ENCODE assay signal across 8 cellular contexts in genomic region chr6:6547111-6547879, GRCh38. TPM values are rescaled to one million over a fixed set of nuclear protein-coding genes. Genes with fewer than 3 reads are reported as not detected.
DNase-seq lines count a peak whose midpoint lies in the region; ATAC-seq and TF ChIP-seq lines count a peak whose summit lies in the region.

No MANE protein-coding gene starts in this region.

- peaks cover 35 to 78% (median 50%) of the 10 kb centered on the region in 5 donors for H3K27me3 Mint-ChIP-seq in naive thymus-derived CD4-positive, alpha-beta T cell
- peaks cover 32% of the 10 kb centered on the region for H3K27me3 Mint-ChIP-seq in stimulated activated memory B cell treated with anti-CD40 and anti-IgM and Interleukin-4, amounts not matched to agents 10 μg/mL and 1 μg/mL and 100 μg/mL, for 72 hours

- peak; percentile 78 for ATAC-seq in GM21360 (IDR thresholded peaks at IDR 0.05; ENCODE audit: unreplicated experiment)
- ATAC-seq in naive thymus-derived CD4-positive, alpha-beta T cell = peak; percentile 95
- ATAC-seq in stimulated activated memory B cell treated with anti-CD40 and anti-IgM and Interleukin-4, amounts not matched to agents 10 μg/mL and 1 μg/mL and 100 μg/mL, for 72 hours = peak; percentile 96

- intact Hi-C loops in naive thymus-derived CD4-positive, alpha-beta T cell (cut with micrococcal nuclease) = loop anchor here (1.0 to 10.0 kb wide), 12 partner anchors 232 to 1404 kb away; partner anchors contain the start of gene NRN1 (in 1 of the 2)

- no peak overlapping the region for H3K27ac ChIP-seq in naive thymus-derived CD4-positive, alpha-beta T cell (ENCODE audit: low read depth, low read length)

- CTCF ChIA-PET in naive thymus-derived CD4-positive, alpha-beta T cell (lab: Charles Lee) = interaction anchor here (0.6 to 3.1 kb wide), 18 partner anchors 8 to 1406 kb away, joined by 3 to 26 read pairs (median 5); no protein-coding TSS in a partner anchor

- peak; percentile 94 for DNase-seq in DMS 273 (lab: John Stamatoyannopoulos, UW; ENCODE audit: unreplicated experiment)
- peak; percentile 78 for DNase-seq in HT-29 (ENCODE audit: low spot score)
- DNase-seq in OCI-M1 (lab: John Stamatoyannopoulos, UW) = peak; percentile 94
- peak; percentile 87 to 90 for DNase-seq in activated T-cell treated with anti-CD3 and anti-CD28 coated beads, Interleukin-2, amount 50 U/mL, for 48 hours
- peak; percentile 81 for DNase-seq in fibroblast of mammary gland (ENCODE audit: low read depth)
- DNase-seq in naive thymus-derived CD4-positive, alpha-beta T cell = peak; percentile 62 to 88 (median 77)

- no peaks in the 10 kb centered on the region for H3K9me3 ChIP-seq in naive thymus-derived CD4-positive, alpha-beta T cell (ENCODE audit: control insufficient read depth in 2 of 3, low read length in 3 of 3)

- peaks cover 0 to 5% (median 3%) of the 10 kb centered on the region in 5 donors for H3K36me3 Mint-ChIP-seq in naive thymus-derived CD4-positive, alpha-beta T cell
- H3K36me3 Mint-ChIP-seq in stimulated activated memory B cell treated with anti-CD40 and anti-IgM and Interleukin-4, amounts not matched to agents 10 μg/mL and 1 μg/mL and 100 μg/mL, for 72 hours = peaks cover 7% of the 10 kb centered on the region

- POLR2A ChIA-PET in naive thymus-derived CD4-positive, alpha-beta T cell (lab: Charles Lee) = interaction anchor here (0.6 kb wide), 2 partner anchors 10 to 113 kb away, joined by 3 read pairs; no protein-coding TSS in a partner anchor

- peak; percentile 90 for TF ChIP-seq CTCF in fibroblast of mammary gland (conservative IDR thresholded peaks at IDR 0.05; ENCODE audit: control insufficient read depth, insufficient read depth, low read depth, low read length)

- peak overlapping the region in 2 of 9 donors; percentile 17 to 33 for H3K27ac Mint-ChIP-seq in naive thymus-derived CD4-positive, alpha-beta T cell
- no peak overlapping the region for H3K27ac Mint-ChIP-seq in stimulated activated memory B cell treated with anti-CD40 and anti-IgM and Interleukin-4, amounts not matched to agents 10 μg/mL and 1 μg/mL and 100 μg/mL, for 72 hours

- peaks cover 0 to 13% of the 10 kb centered on the region in 2 donors for H3K4me1 ChIP-seq in naive thymus-derived CD4-positive, alpha-beta T cell (ENCODE audit: control insufficient read depth in 2 of 2, insufficient read depth in 2 of 2, low read length in 2 of 2)

- no peaks in the 10 kb centered on the region for H3K36me3 ChIP-seq in naive thymus-derived CD4-positive, alpha-beta T cell (ENCODE audit: control insufficient read depth in 2 of 3, insufficient read depth in 3 of 3, low read length in 3 of 3)

- peaks cover 0 to 4% (median 0%) of the 10 kb centered on the region in 11 donors for H3K9me3 Mint-ChIP-seq in naive thymus-derived CD4-positive, alpha-beta T cell
- H3K9me3 Mint-ChIP-seq in stimulated activated memory B cell treated with anti-CD40 and anti-IgM and Interleukin-4, amounts not matched to agents 10 μg/mL and 1 μg/mL and 100 μg/mL, for 72 hours = peaks cover 4% of the 10 kb centered on the region

- peak overlapping the region; percentile 75 to 88 (median 81) for H3K4me3 Mint-ChIP-seq in naive thymus-derived CD4-positive, alpha-beta T cell
- peak overlapping the region; percentile 78 for H3K4me3 Mint-ChIP-seq in stimulated activated memory B cell treated with anti-CD40 and anti-IgM and Interleukin-4, amounts not matched to agents 10 μg/mL and 1 μg/mL and 100 μg/mL, for 72 hours

- peak overlapping the region; percentile 20 for H3K4me3 ChIP-seq in fibroblast of mammary gland (ENCODE audit: control insufficient read depth, low read depth, low read length)
- H3K4me3 ChIP-seq in naive thymus-derived CD4-positive, alpha-beta T cell (ENCODE audit: low read length) = peak overlapping the region; percentile 59

- peaks cover 0 to 9% (median 4%) of the 10 kb centered on the region in 7 donors for H3K4me1 Mint-ChIP-seq in naive thymus-derived CD4-positive, alpha-beta T cell
- peaks cover 21% of the 10 kb centered on the region for H3K4me1 Mint-ChIP-seq in stimulated activated memory B cell treated with anti-CD40 and anti-IgM and Interleukin-4, amounts not matched to agents 10 μg/mL and 1 μg/mL and 100 μg/mL, for 72 hours

- peaks cover 0 to 16% of the 10 kb centered on the region in 2 donors for H3K27me3 ChIP-seq in naive thymus-derived CD4-positive, alpha-beta T cell (ENCODE audit: control insufficient read depth in 2 of 2, insufficient read depth in 2 of 2, low read length in 2 of 2)

RNA-seq across cellular contexts. Expression of gene LY86, which starts 41.2 kb away (rescaled TPM):
- total RNA-seq in HT-29 (2014; rRNA removed; shearing (Covaris generic)) = not detected in 2 replicates
- 10 to 100 TPM in 2 of 5 experiments, 1 to 10 TPM in 3; 1.5 to 19.6 (median 4.5) TPM for total RNA-seq in naive thymus-derived CD4-positive, alpha-beta T cell
- polyA plus RNA-seq in naive thymus-derived CD4-positive, alpha-beta T cell = 1 to 10 TPM; 5.4 to 9.7 TPM
